Comparison of ENCODE assay signal across 8 cellular contexts in genomic region chr3:113211370-113212154, GRCh38. TPM values are rescaled to one million over a fixed set of nuclear protein-coding genes. Genes with fewer than 3 reads are reported as not detected.
DNase-seq lines count a peak whose midpoint lies in the region; ATAC-seq, FAIRE-seq and TF ChIP-seq lines count a peak whose summit lies in the region.

Gene BOC (plus strand): TSS chr3:113211557. CDS start chr3:113249803, 38,246 bp downstream.

- POLR2A ChIA-PET in A673 (lab: Charles Lee; ENCODE audit: low non-redundant PET): interaction anchor here (1.0 kb wide), 1 partner anchor 78 kb away, joined by 3 read pairs; no protein-coding TSS in a partner anchor

- H2BK15ac ChIP-seq in mesenchymal stem cell (ENCODE audit: low read depth, poor library complexity, severe bottlenecking): peak within 1 kb of the TSS; percentile 90

- in situ Hi-C loops in endometrial microvascular endothelial cells (cut with HindIII; ENCODE audit: inconsistent ontology term, low pct_unique_long_range_greater_than_20kb, low sequenced_read_pairs): no loop called here

- TF ChIP-seq CTCF in A673 (conservative IDR thresholded peaks at IDR 0.05; ENCODE audit: low read depth, low read length): no peak
- peak in 1 of 6 experiments; percentile 29 for TF ChIP-seq CTCF in thyroid gland (IDR thresholded peaks at IDR 0.05)

- no peak within 1 kb of the TSS for H2AK5ac ChIP-seq in mesenchymal stem cell (ENCODE audit: low read length, severe bottlenecking)

- DNase-seq in A673 (ENCODE audit: low spot score) (peak; percentile 49), GM12891 (ENCODE audit: insufficient read length, low spot score) (peak; percentile 49), SK-N-DZ (ENCODE audit: low spot score) (peak; percentile 36), mesenchymal stem cell (peak; percentile 79), thyroid gland (peak; percentile 57 to 62), Kasumi-1 (lab: John Stamatoyannopoulos, UW) (no peak)

- peak within 1 kb of the TSS; percentile 96 for H3K9ac ChIP-seq in mesenchymal stem cell (ENCODE audit: low read length)

- H4K91ac ChIP-seq in mesenchymal stem cell (ENCODE audit: low read length): peak within 1 kb of the TSS; percentile 96

- no peaks in the 10 kb centered on the region for H3K9me3 ChIP-seq in A673 (ENCODE audit: low read depth, low read length, poor library complexity, severe bottlenecking)
- H3K9me3 ChIP-seq in mesenchymal stem cell (ENCODE audit: control insufficient read depth, low read length): no peaks in the 10 kb centered on the region
- H3K9me3 ChIP-seq in thyroid gland: no peaks in the 10 kb centered on the region

- intact Hi-C loops in A673 (cut with micrococcal nuclease; ENCODE audit: unreplicated experiment): no loop called here
- intact Hi-C loops in thyroid gland (cut with DNase I): no loop called here

- WGBS in mesenchymal stem cell: 1% methylated on average over 60 of the region's 76 CpGs
- WGBS in thyroid gland, 2 donors: 0 to 1% methylated on average over 20 to 43 of the region's 76 CpGs

- peak within 1 kb of the TSS; percentile 81 for H3K4me2 ChIP-seq in mesenchymal stem cell (ENCODE audit: low read length, poor library complexity, severe bottlenecking)

- H2BK120ac ChIP-seq in mesenchymal stem cell (ENCODE audit: low read depth, low read length): peak within 1 kb of the TSS; percentile 95

- peak within 1 kb of the TSS; percentile 83 to 94 for H3K4ac ChIP-seq in mesenchymal stem cell (ENCODE audit: low read depth in 1 of 2, low read length in 2 of 2)

- no TSS peak for BruUV-seq in A673 (replicated peaks; lab: Mats Ljungman, UMichigan)

- H3K27me3 ChIP-seq in A673 (replicated peaks; ENCODE audit: insufficient read depth, low read depth, low read length, poor library complexity) (peaks cover 9% of the 10 kb centered on the region), mesenchymal stem cell (ENCODE audit: control insufficient read depth in 1 of 2, insufficient read depth in 1 of 2, low read length in 2 of 2) (no peaks in the 10 kb centered on the region), thyroid gland (no peaks in the 10 kb centered on the region)

- no peak for ATAC-seq in HG03520 (IDR thresholded peaks at IDR 0.05; ENCODE audit: unreplicated experiment)

- no peaks in the 10 kb centered on the region for H3K36me3 ChIP-seq in A673 (ENCODE audit: insufficient read depth, low read length, poor library complexity, severe bottlenecking)
- H3K36me3 ChIP-seq in mesenchymal stem cell (ENCODE audit: control insufficient read depth in 1 of 2, insufficient read depth in 2 of 2, low read depth in 1 of 2, low read length in 2 of 2): peaks cover 0 to 6% of the 10 kb centered on the region in 2 experiments
- peaks cover 0 to 3% of the 10 kb centered on the region in 2 donors for H3K36me3 ChIP-seq in thyroid gland

- H3K27ac ChIP-seq in A673 (ENCODE audit: low read depth, low read length, poor library complexity, severe bottlenecking) (peak within 1 kb of the TSS; percentile 22), mesenchymal stem cell (ENCODE audit: low read length, poor library complexity, severe bottlenecking) (peak within 1 kb of the TSS; percentile 58), thyroid gland (peak within 1 kb of the TSS; percentile 90 to 98 (median 97))

- H4K8ac ChIP-seq in mesenchymal stem cell (ENCODE audit: low read length): peak within 1 kb of the TSS; percentile 94

- H3K23ac ChIP-seq in mesenchymal stem cell (ENCODE audit: low read length in 2 of 2): peak within 1 kb of the TSS in 1 of 2 experiments; percentile 97

- H3K14ac ChIP-seq in mesenchymal stem cell (ENCODE audit: low read length in 2 of 2): peak within 1 kb of the TSS; percentile 59 to 99

- H2BK12ac ChIP-seq in mesenchymal stem cell (ENCODE audit: low read length in 2 of 2): peak within 1 kb of the TSS; percentile 95

- H3K4me1 ChIP-seq in A673 (ENCODE audit: insufficient read depth, low read length, poor library complexity, severe bottlenecking): no peaks in the 10 kb centered on the region
- peaks cover 10% of the 10 kb centered on the region for H3K4me1 ChIP-seq in mesenchymal stem cell (ENCODE audit: control insufficient read depth, insufficient read depth, low read depth, low read length)
- H3K4me1 ChIP-seq in thyroid gland: peaks cover 21 to 23% of the 10 kb centered on the region in 2 donors

- H3K18ac ChIP-seq in mesenchymal stem cell (ENCODE audit: low read depth in 1 of 2, low read length in 2 of 2): peak within 1 kb of the TSS; percentile 87 to 100

- peak within 1 kb of the TSS; percentile 72 for H3K4me3 ChIP-seq in A673 (ENCODE audit: low read depth, low read length, poor library complexity, severe bottlenecking)
- peak within 1 kb of the TSS; percentile 79 to 92 for H3K4me3 ChIP-seq in mesenchymal stem cell (ENCODE audit: insufficient read depth in 1 of 2, low read depth in 1 of 2, low read length in 2 of 2)
- peak within 1 kb of the TSS; percentile 73 to 88 (median 75) for H3K4me3 ChIP-seq in thyroid gland (replicated peaks in 1 of 3)

- H2BK5ac ChIP-seq in mesenchymal stem cell (ENCODE audit: low read depth, low read length, poor library complexity, severe bottlenecking): peak within 1 kb of the TSS; percentile 46

- TF ChIP-seq POLR2A in GM12891 (IDR thresholded peaks at IDR 0.05; ENCODE audit: low read depth, low read length) (no peak), thyroid gland (IDR thresholded peaks at IDR 0.05) (peak; percentile 28 to 81)

- CTCF ChIA-PET in A673 (lab: Charles Lee): no interaction called here

- H3K79me1 ChIP-seq in mesenchymal stem cell (replicated peaks; ENCODE audit: low read length, poor library complexity, severe bottlenecking): peaks cover 12% of the 10 kb centered on the region

- H2AFZ ChIP-seq in mesenchymal stem cell (ENCODE audit: low read depth, low read length): peak within 1 kb of the TSS; percentile 59

- FAIRE-seq in GM12891 (lab: Jason Lieb, UNC): peak; percentile 16

TF ChIP-seq in GM12891, 5 proteins besides CTCF, POLR2A, EP300 and RAD21:
- TF ChIP-seq PAX5 (IDR thresholded peaks at IDR 0.05; ENCODE audit: insufficient read depth, low read length, severe bottlenecking) (no peak), SPI1 (IDR thresholded peaks at IDR 0.05; ENCODE audit: low read depth, low read length) (no peak), POLR2AphosphoS5 (IDR thresholded peaks at IDR 0.05; ENCODE audit: low read depth, low read length) (no peak), TAF1 (IDR thresholded peaks at IDR 0.05; ENCODE audit: low read depth, low read length) (no peak), POU2F2 (IDR thresholded peaks at IDR 0.05; ENCODE audit: low read depth, low read length) (no peak)

RNA-seq across cellular contexts. Expression of gene BOC, which starts in this region (rescaled TPM):
- total RNA-seq in A673 (2021): 1.2 and 1.7 TPM in 2 replicates
- not detected for polyA plus RNA-seq in GM12891 (2012; ENCODE audit: low read depth, missing spikeins)
- 4.7 and 5.0 TPM in 2 replicates for polyA plus RNA-seq in SK-N-DZ (2014; cell fraction: cytosol; rRNA removed)
- polyA plus RNA-seq in SK-N-DZ (2014; cell fraction: nucleus; rRNA removed): 7.2 and 11.3 TPM in 2 replicates
- total RNA-seq in endometrial microvascular endothelial cells (ENCODE audit: inconsistent ontology term): 16.4 TPM
- 40.7 TPM for polyA plus RNA-seq in mesenchymal stem cell (2013, experiment 1 of 2)
- polyA plus RNA-seq in mesenchymal stem cell (2013, experiment 2 of 2): 41.6 TPM
- total RNA-seq in thyroid gland: 10 to 100 TPM; 40.2 to 68.3 (median 51.2) TPM

Comparison
In these comparisons a context has a peak if more than half of its experiments do, and no peak if none do; other contexts are left out.
1. DNase-seq: peak in A673 (single experiment), GM12891 (single experiment), SK-N-DZ (single experiment), mesenchymal stem cell (single experiment) and thyroid gland (2 of 2); none in Kasumi-1 (0 of 2).
2. H3K27ac ChIP-seq: peak in every context shown above with its lines; median percentile 97 in thyroid gland; 58 in mesenchymal stem cell; 22 in A673.
3. Peak in every context shown above with its lines, with median percentiles within 50 percentile points of each other: H3K4me3 ChIP-seq.